ENCODE assay signal across 12 cellular contexts in the genomic region with DNA sequence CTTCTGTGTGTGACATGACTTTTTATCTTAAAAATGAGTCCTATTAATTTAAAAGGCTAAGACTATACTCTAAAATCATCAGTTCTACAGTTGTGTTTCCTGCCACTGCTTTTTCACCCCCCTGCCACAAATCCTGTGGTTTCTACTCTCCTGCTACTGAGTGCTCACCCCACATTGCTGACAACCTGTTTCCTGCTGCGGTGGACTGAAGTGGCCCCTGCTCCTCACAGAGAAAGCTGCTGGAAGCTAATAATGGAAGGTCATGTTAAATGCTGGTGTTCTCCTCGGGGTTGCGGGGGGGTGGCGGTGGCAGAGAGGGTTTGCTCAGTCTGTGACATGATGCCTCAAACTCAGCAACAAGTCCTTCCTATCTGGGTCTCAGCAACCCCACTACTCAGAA.
DNase-seq lines count a peak whose midpoint lies in the region; ATAC-seq, FAIRE-seq and TF ChIP-seq lines count a peak whose summit lies in the region.
"Had no signal": no experiment of that assay in that cellular context is flagged by ENCODE, and none has a peak within 500 bp of the region (broad histone marks: within the 10 kb centered on the region; RNA-seq: fewer than 3 reads in every experiment).

No MANE protein-coding gene starts in this region.

- no peak overlapping the region for H3K9ac ChIP-seq in GM12878 (ENCODE audit: control insufficient read depth, insufficient read depth, low read length)

- FAIRE-seq in GM12878 (lab: Jason Lieb, UNC): no peak
- FAIRE-seq: small intestine had no signal

- POLR2A ChIA-PET in GM12878 (lab: Charles Lee): interaction anchor here (1.4 kb wide), 1 partner anchor 65 kb away, joined by 5 read pairs; no protein-coding TSS in a partner anchor

- TF ChIP-seq CTCF in GM12878 (IDR thresholded peaks at IDR 0.05 in 2 of 3, conservative IDR thresholded peaks at IDR 0.05 in 1 of 3; ENCODE audit: control insufficient read depth in 2 of 3, extremely low read depth in 1 of 3, insufficient read depth in 1 of 3, low read depth in 3 of 3, low read length in 3 of 3): no peak
- no peak for TF ChIP-seq CTCF in adrenal gland (IDR thresholded peaks at IDR 0.05)

- SMC1A ChIA-PET in GM12878 (lab: Charles Lee; ENCODE audit: uncharacterized antibody, unreplicated experiment): interaction anchor here (0.9 to 4.5 kb wide), 2 partner anchors 66 to 684 kb away, joined by 3 to 33 read pairs; no protein-coding TSS in a partner anchor

- DNase-seq in GDM1 (lab: John Stamatoyannopoulos, UW): peak; percentile 91
- peak; percentile 60 for DNase-seq in KG1 (lab: John Stamatoyannopoulos, UW)
- peak; percentile 51 for DNase-seq in GM12878 (ENCODE audit: low read depth, low spot score)
- no peak for DNase-seq in RKO (ENCODE audit: low spot score)
- DNase-seq in adrenal gland: no peak
- no peak for DNase-seq in stimulated activated CD4-positive, alpha-beta T cell treated with anti-CD3 and anti-CD28 coated beads, Interleukin-12 subunit alpha, Interleukin-12 subunit beta, amount 100 ng/mL, for 4 hours
- DNase-seq: DMS79, NCI-H1436, small intestine had no signal

- intact Hi-C loops in GM12878 (cut with micrococcal nuclease; ENCODE audit: unreplicated experiment): no loop called here
- intact Hi-C loops in adrenal gland (cut with DNase I): no loop called here

- ATAC-seq in GM21390 (IDR thresholded peaks at IDR 0.05; ENCODE audit: unreplicated experiment): peak; percentile 64
- ATAC-seq in GM12878: peak; percentile 64
- ATAC-seq in HG02938 (IDR thresholded peaks at IDR 0.05; ENCODE audit: unreplicated experiment): no peak
- ATAC-seq: left lobe of liver had no signal

- in situ Hi-C loops in GM12878 (cut with MboI): no loop called here

- no TSS peak for BruUV-seq in GM12878 (replicated peaks; lab: Mats Ljungman, UMichigan)

- no peak for TF ChIP-seq RAD21 in GM12878 (IDR thresholded peaks at IDR 0.05; ENCODE audit: insufficient read depth, low read depth, low read length)

- H3K27ac ChIP-seq in GM12878 (ENCODE audit: control insufficient read depth, insufficient read depth): no peak overlapping the region
- H3K27ac ChIP-seq in adrenal gland: no peak overlapping the region

- peaks cover 16% of the 10 kb centered on the region for H3K4me1 ChIP-seq in GM12878 (ENCODE audit: control insufficient read depth, insufficient read depth, low read length)
- no peaks in the 10 kb centered on the region for H3K4me1 ChIP-seq in adrenal gland (replicated peaks in 1 of 2)

- H3K79me2 ChIP-seq in GM12878 (ENCODE audit: control insufficient read depth, insufficient read depth, low read length): no peaks in the 10 kb centered on the region

- H3K4me3 ChIP-seq in GM12878: no peak overlapping the region
- H3K4me3 ChIP-seq in adrenal gland: no peak overlapping the region

- H3K36me3 ChIP-seq in GM12878 (ENCODE audit: control insufficient read depth in 2 of 2, insufficient read depth in 2 of 2, low read length in 1 of 2) (no peaks in the 10 kb centered on the region), adrenal gland (replicated peaks in 1 of 2) (no peaks in the 10 kb centered on the region)

- no peak for TF ChIP-seq POLR2A in GM12878 (IDR thresholded peaks at IDR 0.05; ENCODE audit: low read depth, low read length)
- TF ChIP-seq POLR2A in adrenal gland (IDR thresholded peaks at IDR 0.05): no peak

- no peaks in the 10 kb centered on the region for H4K20me1 ChIP-seq in GM12878 (ENCODE audit: control insufficient read depth, insufficient read depth)

- 18% methylated on average over 4 of the region's 4 CpGs for WGBS in GM12878 (ENCODE audit: insufficient coverage, insufficient replicate concordance, low lambda C conversion rate, missing lambda C conversion rate)
- WGBS in adrenal gland, 4 donors: 51 to 76% (median 59%) methylated on average over 3 to 4 of the region's 4 CpGs

- peak overlapping the region; percentile 50; the same call in 1 of the 2 replicates for H3K4me2 ChIP-seq in GM12878 (ENCODE audit: control insufficient read depth, insufficient read depth)

- TF ChIP-seq EP300 in GM12878 (IDR thresholded peaks at IDR 0.05; ENCODE audit: borderline replicate concordance in 1 of 2, control insufficient read depth in 1 of 2, low read depth in 2 of 2, low read length in 2 of 2): 0 out of 4 replicates have a peak, but pooled peaks of 1 of the 2 experiments have one; percentile 14

- CTCF ChIA-PET in GM12878 (lab: Yijun Ruan, JAX): no interaction called here

- H3K9me3 ChIP-seq in GM12878 (replicated peaks; ENCODE audit: control insufficient read depth, insufficient read depth, low read length): peaks cover 5% of the 10 kb centered on the region; the same call in 2 of the 3 replicates
- peaks cover 0 to 5% (median 0%) of the 10 kb centered on the region in 3 donors for H3K9me3 ChIP-seq in adrenal gland (replicated peaks in 1 of 3)

- peak overlapping the region; percentile 32; the same call in 1 of the 2 replicates for H2AFZ ChIP-seq in GM12878 (ENCODE audit: control insufficient read depth, low read depth, low read length)

- RAD21 ChIA-PET in GM12878 (lab: Charles Lee; ENCODE audit: unreplicated experiment): interaction anchor here (1.1 to 1.5 kb wide), 3 partner anchors 12 to 63 kb away, joined by 3 read pairs; no protein-coding TSS in a partner anchor

- H3K27me3 ChIP-seq in GM12878 (replicated peaks in 1 of 2; ENCODE audit: control insufficient read depth in 2 of 2, insufficient read depth in 2 of 2, low read length in 1 of 2) (no peaks in the 10 kb centered on the region), adrenal gland (no peaks in the 10 kb centered on the region)

TF ChIP-seq in GM12878, 131 proteins besides CTCF, POLR2A, EP300 and RAD21 (continues in another document):
- TF ChIP-seq, protein P1, sequence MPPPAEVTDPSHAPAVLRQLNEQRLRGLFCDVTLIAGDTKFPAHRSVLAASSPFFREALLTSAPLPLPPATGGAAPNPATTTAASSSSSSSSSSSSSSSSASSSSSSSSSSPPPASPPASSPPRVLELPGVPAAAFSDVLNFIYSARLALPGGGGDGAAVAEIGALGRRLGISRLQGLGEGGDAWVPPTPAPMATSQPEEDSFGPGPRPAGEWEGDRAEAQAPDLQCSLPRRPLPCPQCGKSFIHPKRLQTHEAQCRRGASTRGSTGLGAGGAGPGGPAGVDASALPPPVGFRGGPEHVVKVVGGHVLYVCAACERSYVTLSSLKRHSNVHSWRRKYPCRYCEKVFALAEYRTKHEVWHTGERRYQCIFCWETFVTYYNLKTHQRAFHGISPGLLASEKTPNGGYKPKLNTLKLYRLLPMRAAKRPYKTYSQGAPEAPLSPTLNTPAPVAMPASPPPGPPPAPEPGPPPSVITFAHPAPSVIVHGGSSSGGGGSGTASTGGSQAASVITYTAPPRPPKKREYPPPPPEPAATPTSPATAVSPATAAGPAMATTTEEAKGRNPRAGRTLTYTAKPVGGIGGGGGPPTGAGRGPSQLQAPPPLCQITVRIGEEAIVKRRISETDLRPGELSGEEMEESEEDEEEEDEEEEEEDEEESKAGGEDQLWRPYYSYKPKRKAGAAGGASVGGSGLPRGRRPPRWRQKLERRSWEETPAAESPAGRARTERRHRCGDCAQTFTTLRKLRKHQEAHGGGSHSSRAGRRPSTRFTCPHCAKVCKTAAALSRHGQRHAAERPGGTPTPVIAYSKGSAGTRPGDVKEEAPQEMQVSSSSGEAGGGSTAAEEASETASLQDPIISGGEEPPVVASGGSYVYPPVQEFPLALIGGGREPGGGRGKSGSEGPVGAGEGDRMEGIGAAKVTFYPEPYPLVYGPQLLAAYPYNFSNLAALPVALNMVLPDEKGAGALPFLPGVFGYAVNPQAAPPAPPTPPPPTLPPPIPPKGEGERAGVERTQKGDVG (CRISPR knock-in tag; IDR thresholded peaks at IDR 0.05): no peak
- TF ChIP-seq FOXM1 (IDR thresholded peaks at IDR 0.05; ENCODE audit: low read depth, low read length) (no peak), BMI1 (IDR thresholded peaks at IDR 0.05; ENCODE audit: borderline replicate concordance) (no peak), SMARCA5 (IDR thresholded peaks at IDR 0.05) (no peak), GABPA (IDR thresholded peaks at IDR 0.05; ENCODE audit: low read depth) (no peak), BACH1 (IDR thresholded peaks at IDR 0.05; ENCODE audit: borderline replicate concordance) (no peak)
- TF ChIP-seq, protein P2, sequence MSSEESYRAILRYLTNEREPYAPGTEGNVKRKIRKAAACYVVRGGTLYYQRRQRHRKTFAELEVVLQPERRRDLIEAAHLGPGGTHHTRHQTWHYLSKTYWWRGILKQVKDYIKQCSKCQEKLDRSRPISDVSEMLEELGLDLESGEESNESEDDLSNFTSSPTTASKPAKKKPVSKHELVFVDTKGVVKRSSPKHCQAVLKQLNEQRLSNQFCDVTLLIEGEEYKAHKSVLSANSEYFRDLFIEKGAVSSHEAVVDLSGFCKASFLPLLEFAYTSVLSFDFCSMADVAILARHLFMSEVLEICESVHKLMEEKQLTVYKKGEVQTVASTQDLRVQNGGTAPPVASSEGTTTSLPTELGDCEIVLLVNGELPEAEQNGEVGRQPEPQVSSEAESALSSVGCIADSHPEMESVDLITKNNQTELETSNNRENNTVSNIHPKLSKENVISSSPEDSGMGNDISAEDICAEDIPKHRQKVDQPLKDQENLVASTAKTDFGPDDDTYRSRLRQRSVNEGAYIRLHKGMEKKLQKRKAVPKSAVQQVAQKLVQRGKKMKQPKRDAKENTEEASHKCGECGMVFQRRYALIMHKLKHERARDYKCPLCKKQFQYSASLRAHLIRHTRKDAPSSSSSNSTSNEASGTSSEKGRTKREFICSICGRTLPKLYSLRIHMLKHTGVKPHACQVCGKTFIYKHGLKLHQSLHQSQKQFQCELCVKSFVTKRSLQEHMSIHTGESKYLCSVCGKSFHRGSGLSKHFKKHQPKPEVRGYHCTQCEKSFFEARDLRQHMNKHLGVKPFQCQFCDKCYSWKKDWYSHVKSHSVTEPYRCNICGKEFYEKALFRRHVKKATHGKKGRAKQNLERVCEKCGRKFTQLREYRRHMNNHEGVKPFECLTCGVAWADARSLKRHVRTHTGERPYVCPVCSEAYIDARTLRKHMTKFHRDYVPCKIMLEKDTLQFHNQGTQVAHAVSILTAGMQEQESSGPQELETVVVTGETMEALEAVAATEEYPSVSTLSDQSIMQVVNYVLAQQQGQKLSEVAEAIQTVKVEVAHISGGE (CRISPR knock-in tag; IDR thresholded peaks at IDR 0.05): no peak
- TF ChIP-seq, protein P3, sequence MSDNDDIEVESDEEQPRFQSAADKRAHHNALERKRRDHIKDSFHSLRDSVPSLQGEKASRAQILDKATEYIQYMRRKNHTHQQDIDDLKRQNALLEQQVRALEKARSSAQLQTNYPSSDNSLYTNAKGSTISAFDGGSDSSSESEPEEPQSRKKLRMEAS (IDR thresholded peaks at IDR 0.05; ENCODE audit: low read depth, low read length): no peak

Comparison
In these comparisons a context has a peak if more than half of its experiments do, and no peak if none do; other contexts are left out.
1. DNase-seq: peak in GDM1 (single experiment), KG1 (single experiment) and GM12878 (single experiment); none in RKO (single experiment), adrenal gland (0 of 7) and stimulated activated CD4-positive, alpha-beta T cell treated with anti-CD3 and anti-CD28 coated beads, Interleukin-12 subunit alpha, Interleukin-12 subunit beta, amount 100 ng/mL, for 4 hours (single experiment).